8 cellular contexts compared by ENCODE assay signal in the genomic region with DNA sequence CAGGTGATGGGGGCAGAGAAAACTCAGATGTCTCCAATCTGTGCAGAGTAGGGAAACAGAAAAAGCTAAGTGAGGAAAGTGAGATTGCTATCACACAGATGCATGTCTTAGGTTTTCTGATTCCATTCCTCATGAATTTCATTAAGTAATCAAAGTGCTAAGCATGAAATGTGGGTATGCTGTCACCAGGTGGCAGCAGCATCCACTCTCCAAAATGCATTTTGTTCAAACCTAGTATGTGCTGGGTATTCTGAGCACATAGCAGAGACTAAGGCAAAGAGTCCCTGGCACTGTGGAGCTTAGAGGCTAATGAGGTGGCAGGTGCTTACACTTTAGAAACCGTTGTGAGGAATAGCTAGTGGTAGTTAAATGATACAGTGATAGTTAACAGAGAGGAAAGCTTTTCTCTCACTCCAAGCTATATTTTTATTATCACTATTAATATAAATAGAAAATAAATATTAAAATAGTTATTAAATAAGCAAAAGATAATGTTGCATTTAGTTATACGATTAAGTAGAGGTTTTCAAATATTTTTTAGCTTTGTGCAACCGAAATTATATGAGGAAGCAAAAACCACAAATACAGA.
DNase-seq lines count a peak whose midpoint lies in the region; ATAC-seq lines count a peak whose summit lies in the region.

No MANE protein-coding gene starts in this region.

- no peak overlapping the region for H3K27ac Mint-ChIP-seq in central memory CD8-positive, alpha-beta T cell (ENCODE audit: low read depth)
- peak overlapping the region in 2 of 9 donors; percentile 4 to 33 for H3K27ac Mint-ChIP-seq in naive thymus-derived CD4-positive, alpha-beta T cell

- H3K27ac ChIP-seq in naive thymus-derived CD4-positive, alpha-beta T cell (ENCODE audit: low read depth, low read length), result no peak overlapping the region

- CTCF ChIA-PET in naive thymus-derived CD4-positive, alpha-beta T cell (lab: Charles Lee), result interaction anchor here (1.0 kb wide), 1 partner anchor 127 kb away, joined by 3 read pairs; no protein-coding TSS in a partner anchor

- no peaks in the 10 kb centered on the region for H3K9me3 ChIP-seq in naive thymus-derived CD4-positive, alpha-beta T cell (ENCODE audit: control insufficient read depth in 2 of 3, low read length in 3 of 3)

- peaks cover 5% of the 10 kb centered on the region for H3K4me1 Mint-ChIP-seq in central memory CD8-positive, alpha-beta T cell
- peaks cover 0 to 25% (median 14%) of the 10 kb centered on the region in 7 donors for H3K4me1 Mint-ChIP-seq in naive thymus-derived CD4-positive, alpha-beta T cell

- DNase-seq in Daoy (ENCODE audit: low read depth) (peak; percentile 44), RPMI7951 (ENCODE audit: low read depth) (peak; percentile 59)
- no peak for DNase-seq in central memory CD8-positive, alpha-beta T cell (ENCODE audit: low spot score in 2 of 2)
- DNase-seq in naive thymus-derived CD4-positive, alpha-beta T cell, result peak in 4 of 9 donors; percentile 11 to 31 (median 18)

- no peaks in the 10 kb centered on the region for H3K27me3 Mint-ChIP-seq in central memory CD8-positive, alpha-beta T cell
- H3K27me3 Mint-ChIP-seq in naive thymus-derived CD4-positive, alpha-beta T cell, result no peaks in the 10 kb centered on the region

- H3K4me3 ChIP-seq in naive thymus-derived CD4-positive, alpha-beta T cell (ENCODE audit: low read length), result peak overlapping the region; percentile 48

- intact Hi-C loops in naive thymus-derived CD4-positive, alpha-beta T cell (cut with micrococcal nuclease), result loop anchor here (1.0 to 10.0 kb wide), 7 partner anchors 70 to 1747 kb away; partner anchors contain the start of genes FAM217B (in 1 of the 2) and PPP1R3D (in 1 of the 2)

- ATAC-seq in HG03060 (IDR thresholded peaks at IDR 0.05; ENCODE audit: low read depth, unreplicated experiment), result peak; percentile 62
- peak; percentile 71 for ATAC-seq in central memory CD8-positive, alpha-beta T cell (replicated peaks; ENCODE audit: extremely low read depth, poor library complexity, severe bottlenecking)
- peak; percentile 65 for ATAC-seq in naive thymus-derived CD4-positive, alpha-beta T cell
- ATAC-seq in GM21717 (IDR thresholded peaks at IDR 0.05; ENCODE audit: unreplicated experiment), result no peak
- ATAC-seq in GM19463 (IDR thresholded peaks at IDR 0.05; ENCODE audit: unreplicated experiment), result no peak
- no peak for ATAC-seq in GM19467 (IDR thresholded peaks at IDR 0.05; ENCODE audit: unreplicated experiment)

- H3K4me1 ChIP-seq in naive thymus-derived CD4-positive, alpha-beta T cell (ENCODE audit: control insufficient read depth in 2 of 2, insufficient read depth in 2 of 2, low read length in 2 of 2), result no peaks in the 10 kb centered on the region

- H3K36me3 ChIP-seq in naive thymus-derived CD4-positive, alpha-beta T cell (ENCODE audit: control insufficient read depth in 2 of 3, insufficient read depth in 3 of 3, low read length in 3 of 3), result no peaks in the 10 kb centered on the region

- peaks cover 2% of the 10 kb centered on the region for H3K36me3 Mint-ChIP-seq in central memory CD8-positive, alpha-beta T cell (ENCODE audit: insufficient read depth)
- no peaks in the 10 kb centered on the region for H3K36me3 Mint-ChIP-seq in naive thymus-derived CD4-positive, alpha-beta T cell

- no peaks in the 10 kb centered on the region for H3K9me3 Mint-ChIP-seq in central memory CD8-positive, alpha-beta T cell
- peaks cover 0 to 1% (median 0%) of the 10 kb centered on the region in 11 donors for H3K9me3 Mint-ChIP-seq in naive thymus-derived CD4-positive, alpha-beta T cell

- H3K4me3 Mint-ChIP-seq in central memory CD8-positive, alpha-beta T cell, result peak overlapping the region; percentile 78
- H3K4me3 Mint-ChIP-seq in naive thymus-derived CD4-positive, alpha-beta T cell, result peak overlapping the region; percentile 58 to 93 (median 80)

- POLR2A ChIA-PET in naive thymus-derived CD4-positive, alpha-beta T cell (lab: Charles Lee), result no interaction called here

- H3K27me3 ChIP-seq in naive thymus-derived CD4-positive, alpha-beta T cell (ENCODE audit: control insufficient read depth in 2 of 2, insufficient read depth in 2 of 2, low read length in 2 of 2), result no peaks in the 10 kb centered on the region

Comparison
In these comparisons a context has a peak if more than half of its experiments do, and no peak if none do; other contexts are left out.
1. DNase-seq: peak in Daoy (single experiment) and RPMI7951 (single experiment); none in central memory CD8-positive, alpha-beta T cell (0 of 2).
2. ATAC-seq: peak in HG03060 (single experiment), central memory CD8-positive, alpha-beta T cell (single experiment) and naive thymus-derived CD4-positive, alpha-beta T cell (single experiment); none in GM21717 (single experiment), GM19463 (single experiment) and GM19467 (single experiment).